In genomic region chr4:25913851-25914669, GRCh38 we compare ENCODE assay signal across 8 cellular contexts. TPM values are rescaled to one million over a fixed set of nuclear protein-coding genes. Genes with fewer than 3 reads are reported as not detected.
DNase-seq lines count a peak whose midpoint lies in the region; ATAC-seq and TF ChIP-seq lines count a peak whose summit lies in the region.

Gene SMIM20, plus strand, starts transcription at chr4:25914220. Its CDS starts 94 bp downstream, at chr4:25914314.

- DNase-seq in AG04450 (ENCODE audit: low read depth, low spot score), result peak; percentile 75
- DNase-seq in NCI-H2171 treated with DMSO at 0.1 percent for 48 hours (lab: John Stamatoyannopoulos, UW), result peak; percentile 84
- peak; percentile 88 for DNase-seq in mammary epithelial cell
- DNase-seq in iPS-NIHi7 (ENCODE audit: extremely low spot score), result peak; percentile 96
- peak; percentile 59 for DNase-seq in smooth muscle cell of the brain vasculature (ENCODE audit: low read depth, low spot score)

- peaks cover 7% of the 10 kb centered on the region for H3K79me2 ChIP-seq in mammary epithelial cell (ENCODE audit: insufficient read depth, low read length)

- H3K36me3 ChIP-seq in mammary epithelial cell (ENCODE audit: insufficient read depth, low read length), result no peaks in the 10 kb centered on the region

- dilution Hi-C loops in mammary epithelial cell (cut with HindIII; ENCODE audit: low sequenced_read_pairs), result no loop called here

- H3K4me1 ChIP-seq in mammary epithelial cell (ENCODE audit: insufficient read depth, low read length), result peaks cover 4% of the 10 kb centered on the region

- ATAC-seq in GM18870 (IDR thresholded peaks at IDR 0.05; ENCODE audit: unreplicated experiment) (peak; percentile 92), HG03108 (IDR thresholded peaks at IDR 0.05; ENCODE audit: unreplicated experiment) (peak; percentile 96)

- peak within 1 kb of the TSS; percentile 92 for H2AFZ ChIP-seq in mammary epithelial cell (ENCODE audit: low read depth, low read length)

- peak within 1 kb of the TSS; percentile 80 for H3K4me3 ChIP-seq in AG04450 (ENCODE audit: low read depth, low read length)
- H3K4me3 ChIP-seq in WI38 (ENCODE audit: low read depth, low read length), result peak within 1 kb of the TSS; percentile 78
- H3K4me3 ChIP-seq in mammary epithelial cell (replicated peaks in 1 of 3; ENCODE audit: insufficient read depth in 1 of 3, low read depth in 2 of 3, low read length in 3 of 3), result peak within 1 kb of the TSS; percentile 63 to 84 (median 68)

- CTCF ChIA-PET in AG04450 (lab: Charles Lee), result interaction anchor here (1.8 kb wide), 1 partner anchor 146 kb away, joined by 7 read pairs; no protein-coding TSS in a partner anchor
- CTCF ChIA-PET in mammary epithelial cell (lab: Charles Lee; ENCODE audit: low non-redundant PET), result no interaction called here

- intact Hi-C loops in mammary epithelial cell (cut with micrococcal nuclease), result loop anchor here (1.0 to 10.0 kb wide), 2 partner anchors 53 to 469 kb away; no protein-coding TSS in a partner anchor

- 4% methylated on average over 30 of the region's 57 CpGs for WGBS in mammary epithelial cell (ENCODE audit: low coverage, missing lambda C conversion rate)

- H3K27me3 ChIP-seq in AG04450 (ENCODE audit: control insufficient read depth, insufficient read depth, low read length), result no peaks in the 10 kb centered on the region
- no peaks in the 10 kb centered on the region for H3K27me3 ChIP-seq in mammary epithelial cell (ENCODE audit: insufficient read depth, low read length)

- H3K9me3 ChIP-seq in AG04450 (ENCODE audit: control insufficient read depth, insufficient read depth, low read length) (no peaks in the 10 kb centered on the region), mammary epithelial cell (replicated peaks; ENCODE audit: insufficient read depth, low read length) (no peaks in the 10 kb centered on the region)

- H4K20me1 ChIP-seq in mammary epithelial cell (ENCODE audit: insufficient read depth, low read length), result no peaks in the 10 kb centered on the region

- in situ Hi-C loops in mammary epithelial cell (cut with MboI; ENCODE audit: low sequenced_read_pairs in 2 of 2), result loop anchor here in 1 of 2 donors (25.0 kb wide), 1 partner anchor 477 kb away; no protein-coding TSS in a partner anchor

- H3K4me2 ChIP-seq in mammary epithelial cell (ENCODE audit: insufficient read depth, low read depth, low read length), result peak within 1 kb of the TSS; percentile 89

- BruUV-seq in mammary epithelial cell (replicated peaks; lab: Mats Ljungman, UMichigan), result TSS peak; percentile 86

- TF ChIP-seq CTCF in AG04450 (IDR thresholded peaks at IDR 0.05; ENCODE audit: low read depth, low read length) (no peak), WI38 (IDR thresholded peaks at IDR 0.05; ENCODE audit: low read depth, low read length) (no peak), mammary epithelial cell (conservative IDR thresholded peaks at IDR 0.05 in 1 of 2, IDR thresholded peaks at IDR 0.05 in 1 of 2; ENCODE audit: extremely low read depth in 1 of 2, insufficient read depth in 1 of 2, low read depth in 1 of 2, low read length in 2 of 2) (no peak)

- peak within 1 kb of the TSS; percentile 85 for H3K9ac ChIP-seq in mammary epithelial cell (ENCODE audit: insufficient read depth, low read length)

- POLR2A ChIA-PET in AG04450 (lab: Yijun Ruan, JAX), result interaction anchor here (0.6 to 1.0 kb wide), 4 partner anchors 15 to 469 kb away, joined by 3 to 5 read pairs (median 3); no protein-coding TSS in a partner anchor

- H3K27ac ChIP-seq in AG04450 (ENCODE audit: low read depth, low read length) (peak within 1 kb of the TSS; percentile 78), mammary epithelial cell (ENCODE audit: insufficient read depth, low read depth, low read length) (peak within 1 kb of the TSS; percentile 73)

RNA-seq across cellular contexts. Expression of gene SMIM20, which starts in this region (rescaled TPM):
- polyA plus RNA-seq in AG04450 (2011; rRNA removed) (38.6 and 55.5 TPM in 2 replicates), mammary epithelial cell (12.8 TPM)
- polyA minus RNA-seq in AG04450 (2011; rRNA and poly(A)+ RNA removed), result 3.6 and 8.5 TPM in 2 replicates
- total RNA-seq in mammary epithelial cell, result 10 to 100 TPM; 17.3 to 19.7 TPM
- polyA minus RNA-seq in mammary epithelial cell, result not detected

Comparison
In these comparisons a context has a peak if more than half of its experiments do, and no peak if none do; other contexts are left out.
1. Peak in every context shown above with its lines: DNase-seq, ATAC-seq, H3K4me3 ChIP-seq and H3K27ac ChIP-seq.